Comparison of ENCODE assay signal across 8 cellular contexts in the genomic region with DNA sequence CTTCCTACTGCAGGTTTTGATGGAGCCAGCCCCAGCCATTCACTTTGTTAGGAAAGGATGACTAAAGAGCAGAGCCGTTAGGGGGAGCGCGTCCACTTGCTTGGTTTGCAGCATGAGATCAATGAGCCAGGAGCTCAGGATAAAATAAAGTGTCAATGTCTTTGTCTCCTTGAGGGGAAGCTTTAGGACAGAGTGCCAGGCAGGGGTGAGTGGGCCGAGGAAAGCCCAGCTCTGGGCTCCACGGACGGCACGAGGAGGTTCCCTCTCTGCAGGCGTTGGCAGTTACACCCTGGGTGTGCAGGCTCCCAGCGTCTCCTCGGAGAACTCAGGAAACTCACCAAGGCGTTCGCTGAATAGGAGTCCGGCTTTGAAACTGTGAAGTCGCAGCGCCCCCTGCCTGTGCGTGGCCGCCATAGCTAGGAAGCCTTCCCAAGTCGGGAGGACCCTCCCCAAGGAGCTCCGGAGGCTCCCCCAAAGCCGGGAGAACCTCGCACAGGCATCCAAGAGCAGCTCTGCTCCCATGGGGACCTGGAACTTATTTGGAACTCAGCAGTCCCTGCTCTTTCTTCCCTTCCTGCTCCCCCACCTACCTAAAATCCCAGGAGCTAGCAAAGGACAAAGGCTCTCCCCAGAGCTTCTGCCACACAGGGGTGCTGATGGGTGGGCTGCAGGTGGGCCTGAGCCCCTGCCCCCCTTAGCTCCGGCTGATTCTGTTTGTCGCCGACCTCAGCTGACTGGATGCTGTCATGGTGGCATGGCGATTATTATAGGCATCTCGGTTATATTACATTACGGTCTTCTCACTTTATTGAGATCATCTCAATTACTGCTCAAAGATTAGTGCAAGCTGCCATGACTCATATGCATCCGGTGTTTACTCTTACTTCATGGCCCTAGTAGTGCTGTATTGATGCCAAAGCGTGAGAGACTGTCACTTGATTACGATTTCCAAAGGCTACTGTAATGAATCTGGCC. TPM values are rescaled to one million over a fixed set of nuclear protein-coding genes. Genes with fewer than 3 reads are reported as not detected.
A peak's percentile ranks its signal among the peaks of the same experiment; 100 is the strongest.
DNase-seq lines count a peak whose midpoint lies in the region; ATAC-seq and TF ChIP-seq lines count a peak whose summit lies in the region.

No MANE protein-coding gene starts in this region.

- H3K4me3 ChIP-seq in CD4-positive, alpha-beta memory T cell (ENCODE audit: low read length in 2 of 2), result no peak overlapping the region
- H3K4me3 ChIP-seq in duodenal mucosa (ENCODE audit: low read depth in 1 of 2, low read length in 2 of 2) (peak overlapping the region; percentile 57 to 61), lower lobe of right lung (peak overlapping the region; percentile 21)

- no peaks in the 10 kb centered on the region for H3K9me3 ChIP-seq in CD4-positive, alpha-beta memory T cell (ENCODE audit: control insufficient read depth in 1 of 2, low read length in 2 of 2)
- H3K9me3 ChIP-seq in duodenal mucosa (ENCODE audit: control insufficient read depth in 1 of 2, low read length in 2 of 2) (no peaks in the 10 kb centered on the region), lower lobe of right lung (no peaks in the 10 kb centered on the region)

- peak overlapping the region in 3 of 8 donors; percentile 6 to 48 (median 30) for H3K4me3 Mint-ChIP-seq in CD4-positive, alpha-beta memory T cell

- no peaks in the 10 kb centered on the region for H3K9me3 Mint-ChIP-seq in CD4-positive, alpha-beta memory T cell

- peak; percentile 95 for TF ChIP-seq CTCF in lower lobe of right lung (IDR thresholded peaks at IDR 0.05)

- peak; percentile 68 for ATAC-seq in HG02759 (IDR thresholded peaks at IDR 0.05; ENCODE audit: unreplicated experiment)
- ATAC-seq in lower lobe of right lung, result peak; percentile 93
- ATAC-seq in GM21619 (IDR thresholded peaks at IDR 0.05; ENCODE audit: unreplicated experiment), result no peak

- peak overlapping the region in 1 of 2 donors; percentile 8 for H3K9ac ChIP-seq in duodenal mucosa (ENCODE audit: low read depth in 1 of 2, low read length in 2 of 2)

- no peak overlapping the region for H3K27ac Mint-ChIP-seq in CD4-positive, alpha-beta memory T cell

- H3K27me3 ChIP-seq in CD4-positive, alpha-beta memory T cell (ENCODE audit: insufficient read depth, low read length), result peaks cover 17% of the 10 kb centered on the region
- H3K27me3 ChIP-seq in duodenal mucosa (ENCODE audit: control insufficient read depth in 1 of 2, insufficient read depth in 2 of 2, low read length in 2 of 2) (peaks cover 31 to 34% of the 10 kb centered on the region in 2 donors), lower lobe of right lung (ENCODE audit: low read depth) (peaks cover 81% of the 10 kb centered on the region)

- POLR2A ChIA-PET in CD4-positive, alpha-beta memory T cell (lab: Charles Lee; ENCODE audit: partially characterized antibody), result interaction anchor here (1.0 to 1.1 kb wide), 3 partner anchors 204 to 401 kb away, joined by 3 to 5 read pairs (median 3); no protein-coding TSS in a partner anchor

- no peaks in the 10 kb centered on the region for H3K36me3 ChIP-seq in CD4-positive, alpha-beta memory T cell (ENCODE audit: insufficient read depth, low read length)
- H3K36me3 ChIP-seq in duodenal mucosa (ENCODE audit: control insufficient read depth in 1 of 2, insufficient read depth in 2 of 2, low read length in 2 of 2) (no peaks in the 10 kb centered on the region), lower lobe of right lung (no peaks in the 10 kb centered on the region)

- intact Hi-C loops in CD4-positive, alpha-beta memory T cell (cut with micrococcal nuclease), result loop anchor here (1.0 kb wide), 7 partner anchors 56 to 841 kb away; no protein-coding TSS in a partner anchor
- intact Hi-C loops in lower lobe of right lung (cut with DNase I), result loop anchor here (10.0 kb wide), 1 partner anchor 452 kb away; no protein-coding TSS in a partner anchor

- peak; percentile 51 to 65 (median 56) for DNase-seq in CD4-positive, alpha-beta memory T cell
- DNase-seq in NCI-H526 (lab: John Stamatoyannopoulos, UW), result peak; percentile 86 to 97
- DNase-seq in activated CD4-positive, alpha-beta T cell treated with anti-CD3 and anti-CD28 coated beads, Interleukin-2, amount 50 U/mL, for 4 hours, result peak; percentile 51 to 57
- peak; percentile 83 for DNase-seq in lower lobe of right lung
- peak; percentile 62 to 64 for DNase-seq in stimulated activated CD4-positive, alpha-beta T cell treated with anti-CD3 and anti-CD28 coated beads, Interleukin-4, amount 100 ng/mL, for 48 hours (ENCODE audit: low read depth in 2 of 2)

- peaks cover 3 to 12% (median 5%) of the 10 kb centered on the region in 4 donors for H3K4me1 Mint-ChIP-seq in CD4-positive, alpha-beta memory T cell

- CTCF ChIA-PET in CD4-positive, alpha-beta memory T cell (lab: Charles Lee; ENCODE audit: partially characterized antibody), result interaction anchor here (0.6 to 9.0 kb wide), 75 partner anchors 8 to 880 kb away, joined by 3 to 283 read pairs (median 5); a partner anchor contains a TSS

- peaks cover 12% of the 10 kb centered on the region for H3K4me1 ChIP-seq in CD4-positive, alpha-beta memory T cell (ENCODE audit: insufficient read depth, low read length)
- H3K4me1 ChIP-seq in duodenal mucosa (ENCODE audit: control insufficient read depth in 1 of 2, insufficient read depth in 2 of 2, low read length in 2 of 2), result peaks cover 19 to 23% of the 10 kb centered on the region in 2 donors
- peaks cover 16% of the 10 kb centered on the region for H3K4me1 ChIP-seq in lower lobe of right lung

- H3K27me3 Mint-ChIP-seq in CD4-positive, alpha-beta memory T cell, result peaks cover 37 to 58% of the 10 kb centered on the region in 2 donors

- no peak overlapping the region for H3K27ac ChIP-seq in CD4-positive, alpha-beta memory T cell (ENCODE audit: low read depth, low read length)
- H3K27ac ChIP-seq in duodenal mucosa (ENCODE audit: low read depth, low read length), result no peak overlapping the region
- H3K27ac ChIP-seq in lower lobe of right lung, result no peak overlapping the region

- no peaks in the 10 kb centered on the region for H3K36me3 Mint-ChIP-seq in CD4-positive, alpha-beta memory T cell

RNA-seq across cellular contexts. Expression of a gene that starts 34.4 kb away (rescaled TPM):
- total RNA-seq in CD4-positive, alpha-beta memory T cell, result not detected
- polyA plus RNA-seq in CD4-positive, alpha-beta memory T cell, result not detected
- total RNA-seq in lower lobe of right lung, result not detected

Comparison
In these comparisons a context has a peak if more than half of its experiments do, and no peak if none do; other contexts are left out.
1. H3K4me3 ChIP-seq: peak in duodenal mucosa (2 of 2) and lower lobe of right lung (single experiment); none in CD4-positive, alpha-beta memory T cell (0 of 2).
2. Peak in every context shown above with its lines, with median percentiles within 50 percentile points of each other: DNase-seq.